ENCODE assay signal across 1 cellular context in the genomic region with DNA sequence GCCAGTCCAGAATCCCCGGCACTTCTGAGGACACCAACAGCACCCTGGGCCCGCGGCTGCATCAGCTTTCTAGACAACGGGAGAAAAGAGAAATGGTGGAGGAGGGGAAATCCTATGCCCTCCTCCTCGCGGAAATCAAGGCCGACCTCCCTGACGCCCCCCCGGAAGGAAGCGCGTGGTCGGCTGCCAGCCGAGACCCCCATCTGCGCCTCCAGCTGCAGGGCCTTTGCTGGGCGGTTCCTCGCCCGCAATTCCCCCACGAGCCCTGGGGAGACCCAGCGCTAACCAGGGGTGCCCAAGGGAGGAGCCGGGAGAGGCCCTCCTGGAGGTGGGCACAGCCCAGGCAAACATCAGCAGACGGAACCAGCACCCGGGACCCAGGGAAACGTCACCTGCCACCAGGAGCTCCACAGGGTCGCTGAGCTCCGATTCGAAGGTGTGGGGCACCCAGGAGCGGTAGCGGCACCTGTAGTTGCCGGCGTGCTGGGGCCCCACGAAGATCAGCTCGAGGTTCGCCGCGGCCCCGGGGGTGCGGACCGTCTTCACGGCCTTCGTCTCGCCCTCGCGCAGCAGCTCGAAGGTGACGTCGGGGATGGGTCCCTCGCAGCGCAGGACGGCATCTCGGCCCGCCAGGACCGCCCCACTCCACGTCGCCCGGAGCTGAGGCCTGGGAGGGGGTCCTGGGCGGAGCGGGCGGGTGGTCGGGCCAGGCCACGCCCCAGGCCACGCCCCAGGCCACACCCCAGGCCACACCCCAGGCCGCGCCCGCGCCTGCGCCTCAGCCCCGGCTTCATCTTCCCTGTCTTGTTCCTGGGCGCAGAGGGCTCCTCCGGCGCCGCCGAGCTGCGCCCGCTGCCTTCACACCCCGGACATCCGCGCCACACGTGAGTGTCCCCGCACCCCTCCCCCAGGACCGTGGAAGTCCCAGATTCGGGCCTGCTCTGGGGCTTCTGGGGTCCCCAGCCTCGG.
A peak's percentile ranks its signal among the peaks of the same experiment; 100 is the strongest.
TF ChIP-seq lines count a peak whose summit lies in the region.

No MANE protein-coding gene starts in this region.

TF ChIP-seq in A549, 52 proteins besides CTCF, POLR2A, EP300 and RAD21 (continued from another document):
- peak; percentile 92 for TF ChIP-seq E2F6 (IDR thresholded peaks at IDR 0.05; ENCODE audit: borderline replicate concordance, low read depth)
- no peak for TF ChIP-seq USF2 (IDR thresholded peaks at IDR 0.05)
- no peak for TF ChIP-seq ZFP36 (IDR thresholded peaks at IDR 0.05; ENCODE audit: borderline replicate concordance, partially characterized antibody)
- TF ChIP-seq FOSL2 (IDR thresholded peaks at IDR 0.05) = no peak
- TF ChIP-seq FOSL2 (CRISPR knock-in tag; IDR thresholded peaks at IDR 0.05) = no peak
- no peak for TF ChIP-seq TP53 (CRISPR knock-in tag; IDR thresholded peaks at IDR 0.05)
- TF ChIP-seq ZC3H11A (IDR thresholded peaks at IDR 0.05) = no peak
- no peak for TF ChIP-seq ZSCAN20 (CRISPR knock-in tag; IDR thresholded peaks at IDR 0.05)
- TF ChIP-seq HDAC2 (IDR thresholded peaks at IDR 0.05) = no peak
- TF ChIP-seq PHF8 (IDR thresholded peaks at IDR 0.05; ENCODE audit: borderline replicate concordance, low read depth) = peak; percentile 58; the same call in 1 of the 2 replicates
- TF ChIP-seq JUN (IDR thresholded peaks at IDR 0.05) = 0 out of 5 replicates have a peak, but pooled peaks of 1 of the 2 experiments have one; percentile 48
- TF ChIP-seq, protein P1, sequence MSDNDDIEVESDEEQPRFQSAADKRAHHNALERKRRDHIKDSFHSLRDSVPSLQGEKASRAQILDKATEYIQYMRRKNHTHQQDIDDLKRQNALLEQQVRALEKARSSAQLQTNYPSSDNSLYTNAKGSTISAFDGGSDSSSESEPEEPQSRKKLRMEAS (IDR thresholded peaks at IDR 0.05) = peak; percentile 93
- TF ChIP-seq HOXA7 (CRISPR knock-in tag; IDR thresholded peaks at IDR 0.05) = no peak
- no peak for TF ChIP-seq BHLHE40 (IDR thresholded peaks at IDR 0.05; ENCODE audit: low read depth, low read length)
- peak; percentile 32; the same call in 1 of the 2 replicates for TF ChIP-seq HOXB13 (CRISPR knock-in tag; IDR thresholded peaks at IDR 0.05; ENCODE audit: low read depth)
- TF ChIP-seq NR3C1 (IDR thresholded peaks at IDR 0.05) = no peak
- TF ChIP-seq POLR2AphosphoS2 (conservative IDR thresholded peaks at IDR 0.05; ENCODE audit: low read length) = no peak
- no peak for TF ChIP-seq KDM5A (IDR thresholded peaks at IDR 0.05)
